Comparison of ENCODE assay signal across 26 cellular contexts in the genomic region with DNA sequence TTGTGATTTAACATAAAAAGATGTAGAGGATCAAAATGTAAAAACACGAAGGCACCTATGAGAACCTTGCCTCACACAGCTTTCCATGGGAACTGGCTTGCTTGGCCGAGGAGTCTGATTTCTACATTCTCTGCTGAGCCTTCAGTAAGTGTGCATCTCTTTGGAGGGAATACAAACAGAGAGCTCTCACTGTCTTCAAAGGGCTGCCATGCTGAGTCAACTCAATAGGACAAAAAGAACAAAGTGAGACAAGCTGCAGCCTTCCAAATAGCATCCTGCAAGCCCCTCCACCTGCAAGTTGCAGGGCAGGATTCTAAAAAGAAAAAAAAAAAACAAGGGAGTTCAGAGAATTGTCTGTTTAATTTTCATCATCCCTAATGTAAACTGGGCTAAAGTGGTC.
DNase-seq lines count a peak whose midpoint lies in the region; ATAC-seq, FAIRE-seq and TF ChIP-seq lines count a peak whose summit lies in the region.
"Had no signal": no experiment of that assay in that cellular context is flagged by ENCODE, and none has a peak within 500 bp of the region (broad histone marks: within the 10 kb centered on the region; RNA-seq: fewer than 3 reads in every experiment).

No MANE protein-coding gene starts in this region.

- no peaks in the 10 kb centered on the region; the same call in 1 of the 2 replicates for H3K23me2 ChIP-seq in H1 (ENCODE audit: low read depth, low read length)

- CTCF ChIA-PET in H1 (lab: Charles Lee; ENCODE audit: partially characterized antibody), result interaction anchor here (0.6 to 1.5 kb wide), 8 partner anchors 28 to 467 kb away, joined by 3 to 6 read pairs (median 3); no protein-coding TSS in a partner anchor

- H3K14ac ChIP-seq in H1 (ENCODE audit: insufficient read length), result no peak overlapping the region

- peaks cover 2% of the 10 kb centered on the region for H3K27me3 Mint-ChIP-seq in GM23338 (ENCODE audit: insufficient read depth, low read depth, poor library complexity)
- H3K27me3 Mint-ChIP-seq: CD4-positive, alpha-beta T cell had no signal

- H3K79me2 ChIP-seq in GM23338 (replicated peaks; ENCODE audit: insufficient read depth) (no peaks in the 10 kb centered on the region), H1 (ENCODE audit: control insufficient read depth in 1 of 2, insufficient read depth in 2 of 2, low read length in 2 of 2) (no peaks in the 10 kb centered on the region), mesendoderm (ENCODE audit: control insufficient read depth, insufficient read depth, low read length) (no peaks in the 10 kb centered on the region)

- H3K4me1 Mint-ChIP-seq in GM23338, result peaks cover 12% of the 10 kb centered on the region

- peaks cover 0 to 5% of the 10 kb centered on the region in 2 experiments; a peak in 1 of 4 replicates for H3K9me3 ChIP-seq in H1 (ENCODE audit: insufficient read depth in 2 of 2, low read depth in 1 of 2, low read length in 1 of 2)
- H3K9me3 ChIP-seq in ovary, result no peaks in the 10 kb centered on the region
- H3K9me3 ChIP-seq: BLaER1, HAP-1, SJCRH30 had no signal

- H4K5ac ChIP-seq in H1 (ENCODE audit: insufficient read length, low read depth, low read length) (no peak overlapping the region), mesendoderm (ENCODE audit: low read length) (no peak overlapping the region)

- intact Hi-C loops in ovary (cut with DNase I), result no loop called here

- H4K8ac ChIP-seq in H1 (ENCODE audit: extremely low read depth, insufficient read depth, low read length) (no peak overlapping the region), mesendoderm (ENCODE audit: low read depth, low read length) (no peak overlapping the region)

- peaks cover 6% of the 10 kb centered on the region for H3K36me3 Mint-ChIP-seq in GM23338 (ENCODE audit: low read depth)

- H3K36me3 ChIP-seq in GM23338 (ENCODE audit: insufficient read depth), result no peaks in the 10 kb centered on the region
- H3K36me3 ChIP-seq in H1 (ENCODE audit: control insufficient read depth in 2 of 4, insufficient read depth in 4 of 4, low read length in 3 of 4), result no peaks in the 10 kb centered on the region
- no peaks in the 10 kb centered on the region for H3K36me3 ChIP-seq in mesendoderm (ENCODE audit: control insufficient read depth, insufficient read depth, low read length)
- no peaks in the 10 kb centered on the region for H3K36me3 ChIP-seq in ovary
- H3K36me3 ChIP-seq: BLaER1, HAP-1, SJCRH30 had no signal

- H2BK5ac ChIP-seq in H1 (ENCODE audit: low read depth, low read length) (no peak overlapping the region), mesendoderm (ENCODE audit: low read length) (no peak overlapping the region)

- no peaks in the 10 kb centered on the region for H3K79me1 ChIP-seq in H1 (ENCODE audit: low read depth, low read length)
- H3K79me1 ChIP-seq in mesendoderm (ENCODE audit: low read length), result no peaks in the 10 kb centered on the region

- FAIRE-seq in H1 (lab: Jason Lieb, UNC), result peak; percentile 32
- FAIRE-seq: A204.1, D721Med, GM12891 had no signal

- ATAC-seq in GM23338 (peak; percentile 96), GM21786 (IDR thresholded peaks at IDR 0.05; ENCODE audit: unreplicated experiment) (no peak), HG03432 (IDR thresholded peaks at IDR 0.05; ENCODE audit: unreplicated experiment) (no peak)
- ATAC-seq: Right ventricle myocardium inferior, SK-N-SH treated with all-trans-retinoic acid at 6 μM for 48 hours had no signal

- no peak overlapping the region for H2BK20ac ChIP-seq in H1 (ENCODE audit: low read length)

- no peak overlapping the region for H3K4me3 ChIP-seq in GM23338
- H3K4me3 ChIP-seq in H1 (ENCODE audit: extremely low read depth in 1 of 4, insufficient read depth in 2 of 4, low read depth in 3 of 4, low read length in 4 of 4), result no peak overlapping the region
- H3K4me3 ChIP-seq in mesendoderm (ENCODE audit: low read length), result no peak overlapping the region
- H3K4me3 ChIP-seq in ovary, result no peak overlapping the region
- H3K4me3 ChIP-seq: BLaER1, HAP-1, PC-9, SJCRH30 had no signal

- no peak overlapping the region for H4K91ac ChIP-seq in H1 (replicated peaks; ENCODE audit: insufficient read length, low read length)

- H3F3A ChIP-seq in GM23338 (replicated peaks; ENCODE audit: low read depth), result no peaks in the 10 kb centered on the region

- DNase-seq in GM23338 (ENCODE audit: low spot score) (peak; percentile 37), NCI-H69 (lab: John Stamatoyannopoulos, UW) (peak; percentile 34), H1 (ENCODE audit: low read depth in 1 of 2, low spot score in 2 of 2) (peak in 1 of 2 experiments; percentile 5), mesendoderm (no peak), ovary (no peak)
- DNase-seq in stimulated activated CD4-positive, alpha-beta T cell treated with anti-CD3 and anti-CD28 coated beads, Interleukin-15, amount 100 ng/mL, for 24 hours, result no peak
- DNase-seq: CD4-positive, alpha-beta T cell; GDM1; HFFc6; NCI-H1048; NCI-H1417; NCI-H1694 treated with DMSO at 0.1 percent for 48 hours; NCI-H2081 treated with DMSO at 0.1 percent for 48 hours; NCI-H524; NCI-H774; PC-9; SJCRH30 had no signal

- WGBS in H1 (ENCODE audit: extremely low coverage in 1 of 2, insufficient coverage in 1 of 2, insufficient read length in 1 of 2, insufficient replicate concordance in 2 of 2, low coverage in 1 of 2, low lambda C conversion rate in 2 of 2, missing lambda C conversion rate in 1 of 2), 2 experiments, result 46% methylated on average over 2 of the region's 2 CpGs; no CpG with 5 or more reads in 1 of the 2 experiments
- no CpG with 5 or more reads among the region's 2 CpGs for WGBS in mesendoderm (ENCODE audit: extremely low coverage, insufficient coverage, low lambda C conversion rate)
- WGBS in ovary, 3 donors, result 48 to 60% (median 52%) methylated on average over 2 of the region's 2 CpGs

- H3K27ac Mint-ChIP-seq in GM23338, result no peak overlapping the region
- H3K27ac Mint-ChIP-seq: CD4-positive, alpha-beta T cell; HFFc6 had no signal

- no peaks in the 10 kb centered on the region for H4K20me1 ChIP-seq in GM23338 (replicated peaks; ENCODE audit: insufficient read depth)
- no peaks in the 10 kb centered on the region for H4K20me1 ChIP-seq in H1 (replicated peaks in 1 of 2; ENCODE audit: control insufficient read depth in 1 of 2, insufficient read depth in 2 of 2, low read length in 2 of 2)
- H4K20me1 ChIP-seq: BLaER1 had no signal

- no peak overlapping the region for H3K27ac ChIP-seq in GM23338 (ENCODE audit: low read depth)
- no peak overlapping the region for H3K27ac ChIP-seq in H1 (ENCODE audit: low read depth, low read length)
- no peak overlapping the region for H3K27ac ChIP-seq in mesendoderm (ENCODE audit: low read depth, low read length)
- no peak overlapping the region for H3K27ac ChIP-seq in ovary
- H3K27ac ChIP-seq: BLaER1, PC-9, SJCRH30 had no signal

- H3K4me3 Mint-ChIP-seq in GM23338, result no peak overlapping the region
- H3K4me3 Mint-ChIP-seq: CD4-positive, alpha-beta T cell; HFFc6 had no signal

- H3K9me3 Mint-ChIP-seq in GM23338, result 0 out of 3 replicates have a peak, but pooled peaks cover 7% of the 10 kb centered on the region

- TF ChIP-seq CTCF in GM23338 (conservative IDR thresholded peaks at IDR 0.05; ENCODE audit: low read depth in 2 of 2) (no peak), H1 (IDR thresholded peaks at IDR 0.05; ENCODE audit: control extremely low read depth in 1 of 3, insufficient read depth in 1 of 3, low read depth in 1 of 3, low read length in 3 of 3) (no peak), ovary (IDR thresholded peaks at IDR 0.05) (no peak)

- H3K56ac ChIP-seq in H1 (replicated peaks; ENCODE audit: insufficient read length, low read depth, low read length), result no peak overlapping the region
- H3K56ac ChIP-seq in mesendoderm (ENCODE audit: low read length), result no peak overlapping the region

- H3K27me3 ChIP-seq in GM23338 (ENCODE audit: insufficient read depth) (no peaks in the 10 kb centered on the region), H1 (replicated peaks in 1 of 4; ENCODE audit: control insufficient read depth in 3 of 4, extremely low read depth in 1 of 4, insufficient read depth in 3 of 4, low read length in 3 of 4) (no peaks in the 10 kb centered on the region), mesendoderm (ENCODE audit: insufficient read depth, low read length, poor library complexity) (no peaks in the 10 kb centered on the region), ovary (no peaks in the 10 kb centered on the region)
- H3K27me3 ChIP-seq: BLaER1 had no signal

- H3K23ac ChIP-seq in H1 (ENCODE audit: insufficient read length) (no peak overlapping the region), mesendoderm (ENCODE audit: low read length) (no peak overlapping the region)

- H2AK5ac ChIP-seq in H1 (ENCODE audit: low read depth, low read length) (no peak overlapping the region), mesendoderm (ENCODE audit: low read length) (no peak overlapping the region)

- TF ChIP-seq POLR2A in H1 (IDR thresholded peaks at IDR 0.05; ENCODE audit: control extremely low read depth in 1 of 2, low read depth in 2 of 2, low read length in 2 of 2) (no peak), ovary (IDR thresholded peaks at IDR 0.05) (no peak)

- H2BK120ac ChIP-seq in H1 (replicated peaks; ENCODE audit: low read depth, low read length) (no peak overlapping the region), mesendoderm (ENCODE audit: low read depth, low read length) (peak overlapping the region; percentile 28)

- H2AFZ ChIP-seq in GM23338, result no peak overlapping the region
- H2AFZ ChIP-seq in H1 (ENCODE audit: low read length), result no peak overlapping the region
- H2AFZ ChIP-seq: PC-9 had no signal

- no peak for TF ChIP-seq EP300 in H1 (IDR thresholded peaks at IDR 0.05; ENCODE audit: borderline replicate concordance in 1 of 2, low read depth in 2 of 2, low read length in 2 of 2)
- no peak for TF ChIP-seq EP300 in ovary (IDR thresholded peaks at IDR 0.05)

- H3K18ac ChIP-seq in H1 (ENCODE audit: extremely low read depth, low read length), result no peak overlapping the region
- H3K18ac ChIP-seq in mesendoderm (ENCODE audit: low read length), result no peak overlapping the region

- no peak overlapping the region for H3K9ac ChIP-seq in H1 (replicated peaks in 1 of 4; ENCODE audit: extremely low read depth in 1 of 4, low read depth in 3 of 4, low read length in 3 of 4)
- H3K9ac ChIP-seq in mesendoderm (ENCODE audit: low read length), result no peak overlapping the region
- H3K9ac ChIP-seq: BLaER1 had no signal

- POLR2A ChIA-PET in H1 (lab: Charles Lee; ENCODE audit: partially characterized antibody), result interaction anchor here (0.9 kb wide), 1 partner anchor 20 kb away, joined by 3 read pairs; no protein-coding TSS in a partner anchor

- no peak; a peak in 1 of 4 replicates for TF ChIP-seq RAD21 in H1 (IDR thresholded peaks at IDR 0.05 in 1 of 2, conservative IDR thresholded peaks at IDR 0.05 in 1 of 2; ENCODE audit: low read depth in 2 of 2, low read length in 2 of 2)

- H2BK15ac ChIP-seq in H1 (ENCODE audit: low read length) (no peak overlapping the region), mesendoderm (replicated peaks; ENCODE audit: low read depth) (no peak overlapping the region)

- H2BK12ac ChIP-seq in H1 (ENCODE audit: low read depth, low read length), result no peak overlapping the region

- no peak overlapping the region for H3K4me2 ChIP-seq in GM23338
- no peak overlapping the region for H3K4me2 ChIP-seq in H1 (ENCODE audit: insufficient read depth in 1 of 2, low read depth in 2 of 2, low read length in 2 of 2)
- no peak overlapping the region for H3K4me2 ChIP-seq in mesendoderm (ENCODE audit: low read length)
- H3K4me2 ChIP-seq: BLaER1, PC-9 had no signal

- no peak overlapping the region for H3K4ac ChIP-seq in H1 (replicated peaks; ENCODE audit: insufficient read length, low read depth, low read length)
- no peak overlapping the region for H3K4ac ChIP-seq in mesendoderm (ENCODE audit: low read depth, low read length)

- H3K4me1 ChIP-seq in GM23338 (ENCODE audit: insufficient read depth) (peaks cover 11% of the 10 kb centered on the region), H1 (replicated peaks in 1 of 4; ENCODE audit: control insufficient read depth in 3 of 4, insufficient read depth in 4 of 4, low read length in 3 of 4) (peaks cover 0 to 5% (median 1%) of the 10 kb centered on the region in 4 experiments; a peak in 1 of 7 replicates), mesendoderm (ENCODE audit: control insufficient read depth, low read depth, low read length) (no peaks in the 10 kb centered on the region), ovary (ENCODE audit: insufficient read depth) (no peaks in the 10 kb centered on the region)
- H3K4me1 ChIP-seq: BLaER1, HAP-1, SJCRH30 had no signal

- H3K9me2 ChIP-seq in GM23338 (ENCODE audit: insufficient read depth), result peaks cover 3% of the 10 kb centered on the region; the same call in 1 of the 2 replicates

Comparison
In these comparisons a context has a peak if more than half of its experiments do, and no peak if none do; other contexts are left out.
1. DNase-seq: peak in GM23338 (single experiment) and NCI-H69 (single experiment); none in mesendoderm (single experiment), stimulated activated CD4-positive, alpha-beta T cell treated with anti-CD3 and anti-CD28 coated beads, Interleukin-15, amount 100 ng/mL, for 24 hours (single experiment) and ovary (0 of 5).